In genomic region chr2:127516031-127516430, GRCh38 we compare ENCODE assay signal across 10 cellular contexts. TPM values are rescaled to one million over a fixed set of nuclear protein-coding genes. Genes with fewer than 3 reads are reported as not detected.
DNase-seq lines count a peak whose midpoint lies in the region; ATAC-seq and TF ChIP-seq lines count a peak whose summit lies in the region.
"Had no signal": no experiment of that assay in that cellular context is flagged by ENCODE, and none has a peak within 500 bp of the region (broad histone marks: within the 10 kb centered on the region; RNA-seq: fewer than 3 reads in every experiment).

No MANE protein-coding gene starts in this region.

- H3K4me3 ChIP-seq in spleen, result no peak overlapping the region
- H3K4me3 ChIP-seq: prostate gland had no signal

- WGBS in spleen, 5 donors, result 84 to 92% (median 90%) methylated on average over 10 of the region's 10 CpGs

- peaks cover 60% of the 10 kb centered on the region for H3K4me1 Mint-ChIP-seq in brain

- H3K27me3 ChIP-seq in spleen (replicated peaks in 1 of 7), result no peaks in the 10 kb centered on the region

- TF ChIP-seq CTCF in brain (conservative IDR thresholded peaks at IDR 0.05) (no peak), spleen (IDR thresholded peaks at IDR 0.05 in 8 of 11, conservative IDR thresholded peaks at IDR 0.05 in 3 of 11) (no peak)

- peaks cover 54% of the 10 kb centered on the region for H3K36me3 Mint-ChIP-seq in brain

- H3K9me3 Mint-ChIP-seq in brain, result no peaks in the 10 kb centered on the region

- no peaks in the 10 kb centered on the region for H3K27me3 Mint-ChIP-seq in brain

- H3K9me3 ChIP-seq in spleen, result no peaks in the 10 kb centered on the region
- H3K9me3 ChIP-seq: prostate gland had no signal

- peak overlapping the region in 2 of 5 experiments; percentile 36 to 43 for H3K4me3 Mint-ChIP-seq in brain

- peak; percentile 82 for DNase-seq in GOT3 (lab: John Stamatoyannopoulos, UW)
- DNase-seq in iris pigment epithelial cell (ENCODE audit: low read depth), result peak; percentile 15
- DNase-seq in spleen, result no peak
- DNase-seq in GM19240 (ENCODE audit: insufficient read length, low spot score), result no peak
- no peak for DNase-seq in HUDEP-2 (lab: John Stamatoyannopoulos, UW; ENCODE audit: unreplicated experiment in 76 of 76)
- DNase-seq: NCI-H146 had no signal

- H3K27ac Mint-ChIP-seq in brain, result peak overlapping the region; percentile 9 to 88 (median 66)

- peaks cover 0 to 96% (median 36%) of the 10 kb centered on the region in 6 donors for H3K36me3 ChIP-seq in spleen
- H3K36me3 ChIP-seq: prostate gland had no signal

- ATAC-seq in GM21381 (IDR thresholded peaks at IDR 0.05; ENCODE audit: unreplicated experiment) (no peak), GM18873 (IDR thresholded peaks at IDR 0.05; ENCODE audit: low FRiP score, unreplicated experiment) (no peak)

- intact Hi-C loops in spleen (cut with DNase I; ENCODE audit: low total_unique reads), result no loop called here

- H3K4me1 ChIP-seq in spleen, result peaks cover 8 to 71% (median 49%) of the 10 kb centered on the region in 6 donors
- H3K4me1 ChIP-seq: prostate gland had no signal

- peak overlapping the region in 5 of 8 donors; percentile 29 to 67 (median 45) for H3K27ac ChIP-seq in spleen
- H3K27ac ChIP-seq: prostate gland had no signal

- no peak for TF ChIP-seq POLR2A in spleen (IDR thresholded peaks at IDR 0.05)

RNA-seq across cellular contexts. Expression of gene IWS1, which starts 10.3 kb away (rescaled TPM):
- 22.1 TPM for polyA plus RNA-seq in brain (ENCODE audit: insufficient read depth, low read depth, low replicate concordance)
- total RNA-seq in spleen, result 10 to 100 TPM; 40.5 to 59.7 (median 44.3) TPM
- polyA plus RNA-seq in spleen, result 10 to 100 TPM; 18.8 to 28.1 (median 22.0) TPM

RNA-seq across cellular contexts. Expression of gene MYO7B, which starts 19.5 kb away (rescaled TPM):
- polyA plus RNA-seq in brain (ENCODE audit: insufficient read depth, low read depth, low replicate concordance) (0.46 TPM), spleen (100 to 1,000 TPM in 2 of 3 donors, 10 to 100 TPM in 1; 76.9 to 165 (median 103) TPM)
- total RNA-seq in spleen, result 10 to 100 TPM; 32.3 to 55.7 (median 50.1) TPM

Comparison
In these comparisons a context has a peak if more than half of its experiments do, and no peak if none do; other contexts are left out.
1. DNase-seq: peak in GOT3 (single experiment) and iris pigment epithelial cell (single experiment); none in spleen (single experiment), GM19240 (single experiment) and HUDEP-2 (0 of 76).
2. RNA of gene MYO7B, which starts 19.5 kb away (polyA plus RNA-seq): 76.9 to 165 TPM in spleen; 0.46 TPM in brain (single experiment); every median in the first group is over 10 times any median in the second.